8 cellular contexts compared by ENCODE assay signal in genomic region chr5:42889311-42889933, GRCh38.
DNase-seq lines count a peak whose midpoint lies in the region; ATAC-seq and TF ChIP-seq lines count a peak whose summit lies in the region.

No MANE protein-coding gene starts in this region.

- no peaks in the 10 kb centered on the region for H3K27me3 ChIP-seq in left ventricle myocardium inferior (ENCODE audit: low read depth)

- H3K27ac ChIP-seq in 22Rv1 (no peak overlapping the region), left ventricle myocardium inferior (replicated peaks) (no peak overlapping the region)

- no peaks in the 10 kb centered on the region for H3K36me3 ChIP-seq in left ventricle myocardium inferior

- H3K9me3 ChIP-seq in left ventricle myocardium inferior (replicated peaks): no peaks in the 10 kb centered on the region

- DNase-seq in GM13976 (ENCODE audit: low spot score) (peak; percentile 64), NCI-H1105 treated with DMSO at 0.1 percent for 48 hours (lab: John Stamatoyannopoulos, UW) (peak; percentile 65), SW 1271 (lab: John Stamatoyannopoulos, UW) (peak; percentile 38 to 77), amniotic epithelial cell (ENCODE audit: low read depth) (peak; percentile 74), left ventricle myocardium inferior (peak; percentile 60), retinal pigment epithelial cell (ENCODE audit: low read depth) (peak; percentile 34)

- H3K4me3 ChIP-seq in left ventricle myocardium inferior (no peak overlapping the region), retinal pigment epithelial cell (ENCODE audit: low read length) (no peak overlapping the region)

- peak; percentile 95 for ATAC-seq in HG02798 (IDR thresholded peaks at IDR 0.05; ENCODE audit: poor library complexity, unreplicated experiment)

- intact Hi-C loops in left ventricle myocardium inferior (cut with micrococcal nuclease): no loop called here

- no peaks in the 10 kb centered on the region for H3K4me1 ChIP-seq in left ventricle myocardium inferior

- TF ChIP-seq CTCF in 22Rv1 (IDR thresholded peaks at IDR 0.05): peak; percentile 94
- TF ChIP-seq CTCF in GM13976 (IDR thresholded peaks at IDR 0.05; ENCODE audit: borderline replicate concordance, control extremely low read depth, extremely low read depth, insufficient read depth, missing control alignments): peak; percentile 76
- peak; percentile 93 for TF ChIP-seq CTCF in left ventricle myocardium inferior (IDR thresholded peaks at IDR 0.05; ENCODE audit: borderline replicate concordance)
- TF ChIP-seq CTCF in retinal pigment epithelial cell (conservative IDR thresholded peaks at IDR 0.05; ENCODE audit: low read depth, low read length): peak; percentile 95

- in situ Hi-C loops in GM13976 (cut with MboI; ENCODE audit: low sequenced_read_pairs, unreplicated experiment): no loop called here
